25 cellular contexts compared by ENCODE assay signal in genomic region chr15:39267685-39268084, GRCh38.
DNase-seq lines count a peak whose midpoint lies in the region; ATAC-seq and TF ChIP-seq lines count a peak whose summit lies in the region.
"Had no signal": no experiment of that assay in that cellular context is flagged by ENCODE, and none has a peak within 500 bp of the region (broad histone marks: within the 10 kb centered on the region; RNA-seq: fewer than 3 reads in every experiment).

No MANE protein-coding gene starts in this region.

- no peak for TF ChIP-seq POLR2A in sigmoid colon (IDR thresholded peaks at IDR 0.05)

- no peaks in the 10 kb centered on the region for H3K9me3 Mint-ChIP-seq in activated CD4-positive, alpha-beta T cell treated with anti-CD3 and anti-CD28 coated beads for 36 hours (ENCODE audit: low read depth)
- H3K9me3 Mint-ChIP-seq in activated T-helper 17 cell treated with anti-CD3 and anti-CD28 coated beads, Interleukin-2, amount 50 U/mL, for 72 hours: no peaks in the 10 kb centered on the region
- H3K9me3 Mint-ChIP-seq: activated naive CD4-positive, alpha-beta T cell treated with anti-CD3 and anti-CD28 coated beads, Interleukin-2, amount 50 U/mL, for 24 hours; activated T-helper 1 cell treated with anti-CD3 and anti-CD28 coated beads, Interleukin-12 subunit alpha, Interleukin-12 subunit beta, Interleukin-2, Interleukin-4 antibody, amounts not matched to agents 30 ng/mL and 10 ng/mL and 1 ng/mL, durations not matched to agents 14 hours and 24 hours and 36 hours; central memory CD8-positive, alpha-beta T cell; memory B cell; T-helper 1 cell treated with Interleukin-12 subunit alpha and Interleukin-12 subunit beta and Interleukin-4 antibody, amounts not matched to agents 30 μg/mL and 1 μg/mL, for 36 hours had no signal

- TF ChIP-seq EP300 in sigmoid colon (IDR thresholded peaks at IDR 0.05): no peak

- DNase-seq in activated CD4-positive, alpha-beta T cell treated with anti-CD3 and anti-CD28 coated beads for 36 hours: no peak
- DNase-seq in activated CD4-positive, alpha-beta T cell treated with anti-CD3 and anti-CD28 coated beads, Interleukin-2, amount 50 U/mL, for 1 hour: no peak
- DNase-seq in Jurkat, Clone E6-1 (ENCODE audit: low read depth, low spot score): peak; percentile 57
- DNase-seq in lung microvascular endothelial cell (ENCODE audit: low read depth in 2 of 2) (peak; percentile 71 to 74), sigmoid colon (no peak), NCI-H2107 treated with DMSO at 0.1 percent for 48 hours (lab: John Stamatoyannopoulos, UW; ENCODE audit: unreplicated experiment) (no peak), H4 (ENCODE audit: low spot score) (no peak)
- DNase-seq: 8988T; activated CD4-positive, alpha-beta T cell treated with anti-CD3 and anti-CD28 coated beads for 48 hours; activated CD8-positive, alpha-beta memory T cell treated with anti-CD3 and anti-CD28 coated beads, Interleukin-2, amount 10 ng/mL, durations not matched to agents 7 days and 5 days; DMS79; kidney glomerular epithelial cell; NCI-H1417 treated with DMSO at 0.1 percent for 48 hours; NCI-H510A treated with DMSO at 0.1 percent for 48 hours; stimulated activated CD4-positive, alpha-beta T cell treated with anti-CD3 and anti-CD28 coated beads, Interleukin-1b, Interleukin-23, amount 100 ng/mL, for 48 hours had no signal

- H3K4me1 Mint-ChIP-seq in activated CD4-positive, alpha-beta T cell treated with anti-CD3 and anti-CD28 coated beads for 36 hours: peaks cover 4% of the 10 kb centered on the region
- H3K4me1 Mint-ChIP-seq in activated T-helper 17 cell treated with anti-CD3 and anti-CD28 coated beads, Interleukin-2, amount 50 U/mL, for 72 hours: peaks cover 8% of the 10 kb centered on the region
- H3K4me1 Mint-ChIP-seq: activated naive CD4-positive, alpha-beta T cell treated with anti-CD3 and anti-CD28 coated beads, Interleukin-2, amount 50 U/mL, for 24 hours; memory B cell had no signal

- H3K4me3 ChIP-seq in Jurkat, Clone E6-1 (ENCODE audit: low read length): no peak overlapping the region
- no peak overlapping the region for H3K4me3 ChIP-seq in sigmoid colon
- H3K4me3 ChIP-seq: ascending aorta, SK-N-MC, skin epidermis had no signal

- H3K36me3 Mint-ChIP-seq in activated CD4-positive, alpha-beta T cell treated with anti-CD3 and anti-CD28 coated beads for 36 hours (ENCODE audit: low read depth): no peaks in the 10 kb centered on the region
- no peaks in the 10 kb centered on the region for H3K36me3 Mint-ChIP-seq in activated T-helper 17 cell treated with anti-CD3 and anti-CD28 coated beads, Interleukin-2, amount 50 U/mL, for 72 hours (ENCODE audit: low read depth)
- H3K36me3 Mint-ChIP-seq: activated CD8-positive, alpha-beta memory T cell treated with anti-CD3 and anti-CD28 coated beads, Interleukin-2, amount 10 ng/mL, durations not matched to agents 7 days and 5 days; activated naive CD4-positive, alpha-beta T cell treated with anti-CD3 and anti-CD28 coated beads, Interleukin-2, amount 50 U/mL, for 24 hours; memory B cell had no signal

- no peak overlapping the region for H3K27ac Mint-ChIP-seq in activated CD4-positive, alpha-beta T cell treated with anti-CD3 and anti-CD28 coated beads for 36 hours
- no peak overlapping the region for H3K27ac Mint-ChIP-seq in activated T-helper 17 cell treated with anti-CD3 and anti-CD28 coated beads, Interleukin-2, amount 50 U/mL, for 72 hours
- H3K27ac Mint-ChIP-seq: activated CD8-positive, alpha-beta memory T cell treated with anti-CD3 and anti-CD28 coated beads, Interleukin-2, amount 10 ng/mL, durations not matched to agents 7 days and 5 days; activated naive CD4-positive, alpha-beta T cell treated with anti-CD3 and anti-CD28 coated beads, Interleukin-2, amount 50 U/mL, for 24 hours; activated T-helper 1 cell treated with anti-CD3 and anti-CD28 coated beads, Interleukin-12 subunit alpha, Interleukin-12 subunit beta, Interleukin-2, Interleukin-4 antibody, amounts not matched to agents 30 ng/mL and 10 ng/mL and 1 ng/mL, durations not matched to agents 14 hours and 24 hours and 36 hours; memory B cell; T-helper 1 cell treated with Interleukin-12 subunit alpha and Interleukin-12 subunit beta and Interleukin-4 antibody, amounts not matched to agents 30 μg/mL and 1 μg/mL, for 36 hours had no signal

- no peaks in the 10 kb centered on the region for H3K27me3 ChIP-seq in sigmoid colon
- H3K27me3 ChIP-seq: ascending aorta had no signal

- no peak for TF ChIP-seq CTCF in sigmoid colon (IDR thresholded peaks at IDR 0.05)

- 81 to 85% methylated on average over 7 of the region's 7 CpGs for WGBS in sigmoid colon, 2 donors

- POLR2A ChIA-PET in activated CD4-positive, alpha-beta T cell treated with anti-CD3 and anti-CD28 coated beads for 36 hours (lab: Charles Lee): no interaction called here

- intact Hi-C loops in activated CD4-positive, alpha-beta T cell treated with anti-CD3 and anti-CD28 coated beads for 36 hours (cut with DNase I, micrococcal nuclease): loop anchor here in 1 of 2 experiments (5.0 kb wide), 1 partner anchor 140 kb away; no protein-coding TSS in a partner anchor
- intact Hi-C loops in sigmoid colon (cut with DNase I): no loop called here

- H3K4me3 Mint-ChIP-seq in activated CD4-positive, alpha-beta T cell treated with anti-CD3 and anti-CD28 coated beads for 36 hours: no peak overlapping the region
- no peak overlapping the region for H3K4me3 Mint-ChIP-seq in activated T-helper 17 cell treated with anti-CD3 and anti-CD28 coated beads, Interleukin-2, amount 50 U/mL, for 72 hours
- H3K4me3 Mint-ChIP-seq: activated CD8-positive, alpha-beta memory T cell treated with anti-CD3 and anti-CD28 coated beads, Interleukin-2, amount 10 ng/mL, durations not matched to agents 7 days and 5 days; activated naive CD4-positive, alpha-beta T cell treated with anti-CD3 and anti-CD28 coated beads, Interleukin-2, amount 50 U/mL, for 24 hours; activated T-helper 1 cell treated with anti-CD3 and anti-CD28 coated beads, Interleukin-12 subunit alpha, Interleukin-12 subunit beta, Interleukin-2, Interleukin-4 antibody, amounts not matched to agents 30 ng/mL and 10 ng/mL and 1 ng/mL, durations not matched to agents 14 hours and 24 hours and 36 hours; central memory CD8-positive, alpha-beta T cell; memory B cell; T-helper 1 cell treated with Interleukin-12 subunit alpha and Interleukin-12 subunit beta and Interleukin-4 antibody, amounts not matched to agents 30 μg/mL and 1 μg/mL, for 36 hours had no signal

- CTCF ChIA-PET in activated CD4-positive, alpha-beta T cell treated with anti-CD3 and anti-CD28 coated beads for 36 hours (lab: Charles Lee): no interaction called here

- H3K4me1 ChIP-seq in sigmoid colon: peaks cover 0 to 4% (median 0%) of the 10 kb centered on the region in 4 donors
- H3K4me1 ChIP-seq: ascending aorta had no signal

- peaks cover 4% of the 10 kb centered on the region for H3K27me3 Mint-ChIP-seq in activated CD4-positive, alpha-beta T cell treated with anti-CD3 and anti-CD28 coated beads for 36 hours
- peaks cover 4% of the 10 kb centered on the region for H3K27me3 Mint-ChIP-seq in activated T-helper 17 cell treated with anti-CD3 and anti-CD28 coated beads, Interleukin-2, amount 50 U/mL, for 72 hours
- H3K27me3 Mint-ChIP-seq: activated naive CD4-positive, alpha-beta T cell treated with anti-CD3 and anti-CD28 coated beads, Interleukin-2, amount 50 U/mL, for 24 hours; memory B cell had no signal

- peak; percentile 51 for ATAC-seq in activated CD4-positive, alpha-beta T cell treated with anti-CD3 and anti-CD28 coated beads for 36 hours
- peak; percentile 74 for ATAC-seq in activated T-helper 17 cell treated with anti-CD3 and anti-CD28 coated beads, Interleukin-2, amount 50 U/mL, for 72 hours (replicated peaks)
- ATAC-seq: activated CD8-positive, alpha-beta memory T cell treated with anti-CD3 and anti-CD28 coated beads, Interleukin-2, amount 10 ng/mL, durations not matched to agents 7 days and 5 days had no signal

- H3K9me3 ChIP-seq in sigmoid colon: no peaks in the 10 kb centered on the region
- H3K9me3 ChIP-seq: ascending aorta had no signal

- no peaks in the 10 kb centered on the region for H3K36me3 ChIP-seq in sigmoid colon
- H3K36me3 ChIP-seq: ascending aorta had no signal

- H3K27ac ChIP-seq in sigmoid colon: no peak overlapping the region
- H3K27ac ChIP-seq: ascending aorta, epithelial cell of prostate, SK-N-MC, skin epidermis had no signal

Comparison
In these comparisons a context has a peak if more than half of its experiments do, and no peak if none do; other contexts are left out.
1. DNase-seq: peak in Jurkat, Clone E6-1 (single experiment) and lung microvascular endothelial cell (2 of 2); none in activated CD4-positive, alpha-beta T cell treated with anti-CD3 and anti-CD28 coated beads for 36 hours (single experiment), activated CD4-positive, alpha-beta T cell treated with anti-CD3 and anti-CD28 coated beads, Interleukin-2, amount 50 U/mL, for 1 hour (single experiment), sigmoid colon (single experiment), NCI-H2107 treated with DMSO at 0.1 percent for 48 hours (single experiment) and H4 (single experiment).